Comparison of ENCODE assay signal across 1 cellular context in genomic region chr14:105358140-105358846, GRCh38.
TF ChIP-seq lines count a peak whose summit lies in the region.

No MANE protein-coding gene starts in this region.

TF ChIP-seq in H1, 55 proteins besides CTCF, POLR2A, EP300 and RAD21 (continued from another document):
- TF ChIP-seq, protein P1, sequence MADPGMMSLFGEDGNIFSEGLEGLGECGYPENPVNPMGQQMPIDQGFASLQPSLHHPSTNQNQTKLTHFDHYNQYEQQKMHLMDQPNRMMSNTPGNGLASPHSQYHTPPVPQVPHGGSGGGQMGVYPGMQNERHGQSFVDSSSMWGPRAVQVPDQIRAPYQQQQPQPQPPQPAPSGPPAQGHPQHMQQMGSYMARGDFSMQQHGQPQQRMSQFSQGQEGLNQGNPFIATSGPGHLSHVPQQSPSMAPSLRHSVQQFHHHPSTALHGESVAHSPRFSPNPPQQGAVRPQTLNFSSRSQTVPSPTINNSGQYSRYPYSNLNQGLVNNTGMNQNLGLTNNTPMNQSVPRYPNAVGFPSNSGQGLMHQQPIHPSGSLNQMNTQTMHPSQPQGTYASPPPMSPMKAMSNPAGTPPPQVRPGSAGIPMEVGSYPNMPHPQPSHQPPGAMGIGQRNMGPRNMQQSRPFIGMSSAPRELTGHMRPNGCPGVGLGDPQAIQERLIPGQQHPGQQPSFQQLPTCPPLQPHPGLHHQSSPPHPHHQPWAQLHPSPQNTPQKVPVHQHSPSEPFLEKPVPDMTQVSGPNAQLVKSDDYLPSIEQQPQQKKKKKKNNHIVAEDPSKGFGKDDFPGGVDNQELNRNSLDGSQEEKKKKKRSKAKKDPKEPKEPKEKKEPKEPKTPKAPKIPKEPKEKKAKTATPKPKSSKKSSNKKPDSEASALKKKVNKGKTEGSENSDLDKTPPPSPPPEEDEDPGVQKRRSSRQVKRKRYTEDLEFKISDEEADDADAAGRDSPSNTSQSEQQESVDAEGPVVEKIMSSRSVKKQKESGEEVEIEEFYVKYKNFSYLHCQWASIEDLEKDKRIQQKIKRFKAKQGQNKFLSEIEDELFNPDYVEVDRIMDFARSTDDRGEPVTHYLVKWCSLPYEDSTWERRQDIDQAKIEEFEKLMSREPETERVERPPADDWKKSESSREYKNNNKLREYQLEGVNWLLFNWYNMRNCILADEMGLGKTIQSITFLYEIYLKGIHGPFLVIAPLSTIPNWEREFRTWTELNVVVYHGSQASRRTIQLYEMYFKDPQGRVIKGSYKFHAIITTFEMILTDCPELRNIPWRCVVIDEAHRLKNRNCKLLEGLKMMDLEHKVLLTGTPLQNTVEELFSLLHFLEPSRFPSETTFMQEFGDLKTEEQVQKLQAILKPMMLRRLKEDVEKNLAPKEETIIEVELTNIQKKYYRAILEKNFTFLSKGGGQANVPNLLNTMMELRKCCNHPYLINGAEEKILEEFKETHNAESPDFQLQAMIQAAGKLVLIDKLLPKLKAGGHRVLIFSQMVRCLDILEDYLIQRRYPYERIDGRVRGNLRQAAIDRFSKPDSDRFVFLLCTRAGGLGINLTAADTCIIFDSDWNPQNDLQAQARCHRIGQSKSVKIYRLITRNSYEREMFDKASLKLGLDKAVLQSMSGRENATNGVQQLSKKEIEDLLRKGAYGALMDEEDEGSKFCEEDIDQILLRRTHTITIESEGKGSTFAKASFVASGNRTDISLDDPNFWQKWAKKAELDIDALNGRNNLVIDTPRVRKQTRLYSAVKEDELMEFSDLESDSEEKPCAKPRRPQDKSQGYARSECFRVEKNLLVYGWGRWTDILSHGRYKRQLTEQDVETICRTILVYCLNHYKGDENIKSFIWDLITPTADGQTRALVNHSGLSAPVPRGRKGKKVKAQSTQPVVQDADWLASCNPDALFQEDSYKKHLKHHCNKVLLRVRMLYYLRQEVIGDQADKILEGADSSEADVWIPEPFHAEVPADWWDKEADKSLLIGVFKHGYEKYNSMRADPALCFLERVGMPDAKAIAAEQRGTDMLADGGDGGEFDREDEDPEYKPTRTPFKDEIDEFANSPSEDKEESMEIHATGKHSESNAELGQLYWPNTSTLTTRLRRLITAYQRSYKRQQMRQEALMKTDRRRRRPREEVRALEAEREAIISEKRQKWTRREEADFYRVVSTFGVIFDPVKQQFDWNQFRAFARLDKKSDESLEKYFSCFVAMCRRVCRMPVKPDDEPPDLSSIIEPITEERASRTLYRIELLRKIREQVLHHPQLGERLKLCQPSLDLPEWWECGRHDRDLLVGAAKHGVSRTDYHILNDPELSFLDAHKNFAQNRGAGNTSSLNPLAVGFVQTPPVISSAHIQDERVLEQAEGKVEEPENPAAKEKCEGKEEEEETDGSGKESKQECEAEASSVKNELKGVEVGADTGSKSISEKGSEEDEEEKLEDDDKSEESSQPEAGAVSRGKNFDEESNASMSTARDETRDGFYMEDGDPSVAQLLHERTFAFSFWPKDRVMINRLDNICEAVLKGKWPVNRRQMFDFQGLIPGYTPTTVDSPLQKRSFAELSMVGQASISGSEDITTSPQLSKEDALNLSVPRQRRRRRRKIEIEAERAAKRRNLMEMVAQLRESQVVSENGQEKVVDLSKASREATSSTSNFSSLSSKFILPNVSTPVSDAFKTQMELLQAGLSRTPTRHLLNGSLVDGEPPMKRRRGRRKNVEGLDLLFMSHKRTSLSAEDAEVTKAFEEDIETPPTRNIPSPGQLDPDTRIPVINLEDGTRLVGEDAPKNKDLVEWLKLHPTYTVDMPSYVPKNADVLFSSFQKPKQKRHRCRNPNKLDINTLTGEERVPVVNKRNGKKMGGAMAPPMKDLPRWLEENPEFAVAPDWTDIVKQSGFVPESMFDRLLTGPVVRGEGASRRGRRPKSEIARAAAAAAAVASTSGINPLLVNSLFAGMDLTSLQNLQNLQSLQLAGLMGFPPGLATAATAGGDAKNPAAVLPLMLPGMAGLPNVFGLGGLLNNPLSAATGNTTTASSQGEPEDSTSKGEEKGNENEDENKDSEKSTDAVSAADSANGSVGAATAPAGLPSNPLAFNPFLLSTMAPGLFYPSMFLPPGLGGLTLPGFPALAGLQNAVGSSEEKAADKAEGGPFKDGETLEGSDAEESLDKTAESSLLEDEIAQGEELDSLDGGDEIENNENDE (IDR thresholded peaks at IDR 0.05; ENCODE audit: insufficient replicate concordance, low read length): no peak
- no peak for TF ChIP-seq USF2 (IDR thresholded peaks at IDR 0.05; ENCODE audit: low read length)
- no peak for TF ChIP-seq SAP30 (IDR thresholded peaks at IDR 0.05; ENCODE audit: insufficient read depth, insufficient replicate concordance, low read length)
- TF ChIP-seq CREB1 (IDR thresholded peaks at IDR 0.05): no peak
- TF ChIP-seq CEBPB (IDR thresholded peaks at IDR 0.05; ENCODE audit: low read depth, low read length): no peak
- no peak for TF ChIP-seq MAFK (IDR thresholded peaks at IDR 0.05; ENCODE audit: low read depth, low read length)
- TF ChIP-seq PHF8 (conservative IDR thresholded peaks at IDR 0.05; ENCODE audit: low read depth, low read length): no peak
- TF ChIP-seq SUZ12 (IDR thresholded peaks at IDR 0.05; ENCODE audit: low read length): no peak
- TF ChIP-seq SIX5 (IDR thresholded peaks at IDR 0.05; ENCODE audit: low read depth, low read length): no peak
- no peak for TF ChIP-seq CHD2 (IDR thresholded peaks at IDR 0.05; ENCODE audit: low read length)
